ENCODE assay signal across 13 cellular contexts in the genomic region with DNA sequence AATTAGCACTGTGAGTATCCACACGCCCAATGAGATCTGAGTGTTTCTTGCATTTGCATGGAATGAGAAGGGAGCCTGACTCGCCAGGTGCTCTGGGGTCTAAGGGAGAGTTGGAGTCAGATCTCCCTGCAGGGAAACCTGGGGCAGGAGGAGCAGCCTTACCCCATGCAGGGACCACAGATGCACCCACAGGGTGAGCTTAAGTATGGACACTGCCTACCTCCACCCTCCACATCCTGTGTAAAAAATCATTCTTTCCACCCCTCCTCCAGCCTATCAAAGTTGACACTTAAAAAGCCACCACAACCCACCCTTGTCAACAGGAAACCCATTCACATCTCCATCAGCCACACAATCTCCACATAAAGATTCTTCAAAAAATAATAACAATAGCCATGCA.
DNase-seq lines count a peak whose midpoint lies in the region; ATAC-seq and TF ChIP-seq lines count a peak whose summit lies in the region.
"Had no signal": no experiment of that assay in that cellular context is flagged by ENCODE, and none has a peak within 500 bp of the region (broad histone marks: within the 10 kb centered on the region; RNA-seq: fewer than 3 reads in every experiment).

No MANE protein-coding gene starts in this region.

- H3K36me3 Mint-ChIP-seq in activated CD4-positive, alpha-beta T cell treated with anti-CD3 and anti-CD28 coated beads for 36 hours (ENCODE audit: low read depth) = no peaks in the 10 kb centered on the region
- no peaks in the 10 kb centered on the region for H3K36me3 Mint-ChIP-seq in CD4-positive, alpha-beta T cell (ENCODE audit: low read depth)
- H3K36me3 Mint-ChIP-seq in activated CD8-positive, alpha-beta T cell treated with anti-CD3 and anti-CD28 coated beads, Interleukin-2, amount 10 ng/mL, durations not matched to agents 7 days and 5 days (ENCODE audit: low read depth) = no peaks in the 10 kb centered on the region

- H3K4me3 Mint-ChIP-seq in activated CD4-positive, alpha-beta T cell treated with anti-CD3 and anti-CD28 coated beads for 36 hours = no peak overlapping the region
- peak overlapping the region; percentile 71 for H3K4me3 Mint-ChIP-seq in CD4-positive, alpha-beta T cell
- peak overlapping the region; percentile 63 for H3K4me3 Mint-ChIP-seq in activated CD8-positive, alpha-beta T cell treated with anti-CD3 and anti-CD28 coated beads, Interleukin-2, amount 10 ng/mL, durations not matched to agents 7 days and 5 days

- H3K27ac ChIP-seq in CD4-positive, alpha-beta T cell (ENCODE audit: low read depth, low read length) = peak overlapping the region; percentile 68
- H3K27ac ChIP-seq: RWPE1 had no signal

- H3K9me3 ChIP-seq in CD4-positive, alpha-beta T cell (ENCODE audit: control insufficient read depth, low read length) = no peaks in the 10 kb centered on the region
- H3K9me3 ChIP-seq: heart left ventricle had no signal

- CTCF ChIA-PET in activated CD4-positive, alpha-beta T cell treated with anti-CD3 and anti-CD28 coated beads for 36 hours (lab: Charles Lee) = interaction anchor here (0.6 to 1.1 kb wide), 3 partner anchors 10 to 134 kb away, joined by 3 to 8 read pairs (median 3); no protein-coding TSS in a partner anchor
- CTCF ChIA-PET in CD4-positive, alpha-beta T cell (lab: Charles Lee) = interaction anchor here (0.6 kb wide), 1 partner anchor 53 kb away, joined by 3 read pairs; no protein-coding TSS in a partner anchor
- CTCF ChIA-PET in activated CD8-positive, alpha-beta T cell treated with anti-CD3 and anti-CD28 coated beads, Interleukin-2, amount 10 ng/mL, durations not matched to agents 7 days and 5 days (lab: Charles Lee) = interaction anchor here (0.9 to 14.7 kb wide), 6 partner anchors 10 to 61 kb away, joined by 3 to 256 read pairs (median 6); no protein-coding TSS in a partner anchor

- peak overlapping the region; percentile 79 for H3K27ac Mint-ChIP-seq in activated CD4-positive, alpha-beta T cell treated with anti-CD3 and anti-CD28 coated beads for 36 hours
- peak overlapping the region; percentile 97 for H3K27ac Mint-ChIP-seq in CD4-positive, alpha-beta T cell
- peak overlapping the region; percentile 93 for H3K27ac Mint-ChIP-seq in activated CD8-positive, alpha-beta T cell treated with anti-CD3 and anti-CD28 coated beads, Interleukin-2, amount 10 ng/mL, durations not matched to agents 7 days and 5 days

- H3K27me3 Mint-ChIP-seq in activated CD4-positive, alpha-beta T cell treated with anti-CD3 and anti-CD28 coated beads for 36 hours = no peaks in the 10 kb centered on the region
- no peaks in the 10 kb centered on the region for H3K27me3 Mint-ChIP-seq in CD4-positive, alpha-beta T cell
- H3K27me3 Mint-ChIP-seq in activated CD8-positive, alpha-beta T cell treated with anti-CD3 and anti-CD28 coated beads, Interleukin-2, amount 10 ng/mL, durations not matched to agents 7 days and 5 days (ENCODE audit: low read depth) = no peaks in the 10 kb centered on the region

- no peaks in the 10 kb centered on the region for H3K9me3 Mint-ChIP-seq in activated CD4-positive, alpha-beta T cell treated with anti-CD3 and anti-CD28 coated beads for 36 hours (ENCODE audit: low read depth)
- no peaks in the 10 kb centered on the region for H3K9me3 Mint-ChIP-seq in CD4-positive, alpha-beta T cell
- no peaks in the 10 kb centered on the region for H3K9me3 Mint-ChIP-seq in activated CD8-positive, alpha-beta T cell treated with anti-CD3 and anti-CD28 coated beads, Interleukin-2, amount 10 ng/mL, durations not matched to agents 7 days and 5 days (ENCODE audit: insufficient read depth)

- peak; percentile 38 for DNase-seq in activated CD4-positive, alpha-beta T cell treated with anti-CD3 and anti-CD28 coated beads for 36 hours
- DNase-seq in activated CD4-positive, alpha-beta T cell treated with anti-CD3 and anti-CD28 coated beads for 1 hour = no peak
- DNase-seq in CD4-positive, alpha-beta T cell = peak in 5 of 10 experiments; percentile 28 to 56 (median 40)
- peak; percentile 79 for DNase-seq in activated CD8-positive, alpha-beta T cell treated with anti-CD3 and anti-CD28 coated beads, Interleukin-2, amount 10 ng/mL, durations not matched to agents 7 days and 5 days
- DNase-seq in myocyte (ENCODE audit: low read depth) (peak; percentile 2), SK-N-DZ (ENCODE audit: low spot score) (no peak)
- DNase-seq: erythroblast, heart left ventricle, NCI-H2107, NCI-H748 treated with DMSO at 0.1 percent for 48 hours had no signal

- POLR2A ChIA-PET in activated CD4-positive, alpha-beta T cell treated with anti-CD3 and anti-CD28 coated beads for 36 hours (lab: Charles Lee) = no interaction called here
- POLR2A ChIA-PET in CD4-positive, alpha-beta T cell (lab: Charles Lee) = interaction anchor here (0.5 to 1.6 kb wide), 13 partner anchors 9 to 67 kb away, joined by 3 to 13 read pairs (median 5); no protein-coding TSS in a partner anchor
- POLR2A ChIA-PET in activated CD8-positive, alpha-beta T cell treated with anti-CD3 and anti-CD28 coated beads, Interleukin-2, amount 10 ng/mL, durations not matched to agents 7 days and 5 days (lab: Charles Lee) = interaction anchor here (2.1 kb wide), 1 partner anchor 11 kb away, joined by 6 read pairs; no protein-coding TSS in a partner anchor

- ATAC-seq in activated CD4-positive, alpha-beta T cell treated with anti-CD3 and anti-CD28 coated beads for 36 hours = peak; percentile 80
- ATAC-seq in CD4-positive, alpha-beta T cell (ENCODE audit: poor library complexity) = peak; percentile 78
- peak; percentile 75 for ATAC-seq in activated CD8-positive, alpha-beta T cell treated with anti-CD3 and anti-CD28 coated beads, Interleukin-2, amount 10 ng/mL, durations not matched to agents 7 days and 5 days
- no peak for ATAC-seq in HG03457 (IDR thresholded peaks at IDR 0.05; ENCODE audit: unreplicated experiment)
- ATAC-seq in GM18873 (IDR thresholded peaks at IDR 0.05; ENCODE audit: low FRiP score, unreplicated experiment) = no peak

- H3K27me3 ChIP-seq in CD4-positive, alpha-beta T cell (ENCODE audit: control insufficient read depth, insufficient read depth, low read length) = no peaks in the 10 kb centered on the region
- H3K27me3 ChIP-seq: heart left ventricle had no signal

- H3K4me1 Mint-ChIP-seq in activated CD4-positive, alpha-beta T cell treated with anti-CD3 and anti-CD28 coated beads for 36 hours = peaks cover 88% of the 10 kb centered on the region
- H3K4me1 Mint-ChIP-seq in CD4-positive, alpha-beta T cell (ENCODE audit: low read depth) = peaks cover 97% of the 10 kb centered on the region
- peaks cover 90% of the 10 kb centered on the region for H3K4me1 Mint-ChIP-seq in activated CD8-positive, alpha-beta T cell treated with anti-CD3 and anti-CD28 coated beads, Interleukin-2, amount 10 ng/mL, durations not matched to agents 7 days and 5 days (ENCODE audit: low read depth)

- intact Hi-C loops in activated CD4-positive, alpha-beta T cell treated with anti-CD3 and anti-CD28 coated beads for 36 hours (cut with DNase I, micrococcal nuclease) = no loop called here
- intact Hi-C loops in CD4-positive, alpha-beta T cell (cut with DNase I, micrococcal nuclease) = loop anchor here (2.0 kb wide), 3 partner anchors 18 to 26 kb away; no protein-coding TSS in a partner anchor

- TF ChIP-seq CTCF in CD4-positive, alpha-beta T cell (IDR thresholded peaks at IDR 0.05) = no peak

Comparison
In these comparisons a context has a peak if more than half of its experiments do, and no peak if none do; other contexts are left out.
1. DNase-seq: peak in activated CD4-positive, alpha-beta T cell treated with anti-CD3 and anti-CD28 coated beads for 36 hours (single experiment), activated CD8-positive, alpha-beta T cell treated with anti-CD3 and anti-CD28 coated beads, Interleukin-2, amount 10 ng/mL, durations not matched to agents 7 days and 5 days (single experiment) and myocyte (single experiment); none in activated CD4-positive, alpha-beta T cell treated with anti-CD3 and anti-CD28 coated beads for 1 hour (single experiment) and SK-N-DZ (single experiment).
2. ATAC-seq: peak in activated CD4-positive, alpha-beta T cell treated with anti-CD3 and anti-CD28 coated beads for 36 hours (single experiment), CD4-positive, alpha-beta T cell (single experiment) and activated CD8-positive, alpha-beta T cell treated with anti-CD3 and anti-CD28 coated beads, Interleukin-2, amount 10 ng/mL, durations not matched to agents 7 days and 5 days (single experiment); none in HG03457 (single experiment) and GM18873 (single experiment).
3. intact Hi-C loops: an anchor here in CD4-positive, alpha-beta T cell (2.0 kb wide); none called in activated CD4-positive, alpha-beta T cell treated with anti-CD3 and anti-CD28 coated beads for 36 hours.
4. Peak in every context shown above with its lines, with median percentiles within 50 percentile points of each other: H3K27ac Mint-ChIP-seq.